1 cellular context compared by ENCODE assay signal in the genomic region with DNA sequence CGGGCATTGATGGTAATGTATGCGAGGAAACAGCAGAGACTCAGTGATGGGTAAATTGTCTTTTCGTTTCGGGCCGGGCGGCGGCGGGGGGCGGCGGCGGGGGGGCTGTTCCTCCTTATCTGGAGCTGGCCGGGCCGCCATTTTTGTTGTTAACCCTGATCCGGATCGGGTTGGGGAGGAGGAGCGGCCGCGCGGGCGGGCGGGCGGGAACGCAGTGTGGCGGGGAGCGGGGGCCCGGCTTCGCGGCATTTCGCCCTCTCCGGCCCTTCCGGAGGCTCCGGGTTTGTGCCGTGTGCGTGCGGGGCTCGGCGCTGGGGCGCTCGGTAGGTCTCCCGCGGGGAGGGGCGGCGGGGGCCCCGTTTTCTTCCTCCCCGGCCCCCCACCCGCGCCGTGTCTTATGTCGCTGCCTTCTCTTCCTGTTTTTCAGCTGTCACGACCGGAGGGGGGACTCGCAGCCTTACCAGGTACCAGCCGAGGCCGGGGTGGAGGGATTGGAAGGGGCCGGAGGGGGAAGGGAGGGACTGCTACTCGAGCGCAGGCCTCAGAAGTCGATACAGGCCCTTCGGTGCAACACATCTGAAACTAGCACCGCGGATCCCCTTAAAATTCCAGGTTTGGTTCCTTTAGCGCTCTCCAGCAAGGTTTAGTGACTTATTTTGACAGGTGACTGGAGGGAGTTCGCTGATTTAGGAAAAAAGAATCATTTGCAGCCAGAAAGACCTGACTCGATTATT.
TF ChIP-seq lines count a peak whose summit lies in the region.

No MANE protein-coding gene starts in this region.

TF ChIP-seq in K562, 482 proteins besides CTCF, POLR2A, EP300 and RAD21 (continued from another document):
- no peak for TF ChIP-seq U2AF2 (optimal IDR thresholded peaks at IDR 0.05; ENCODE audit: low read depth, low read length)
- TF ChIP-seq CBFB (CRISPR knock-in tag; IDR thresholded peaks at IDR 0.05) = no peak
- no peak for TF ChIP-seq TFAM (CRISPR knock-in tag; conservative IDR thresholded peaks at IDR 0.05)
- no peak for TF ChIP-seq TEAD2 (tag; IDR thresholded peaks at IDR 0.05)
- no peak for TF ChIP-seq MAX (CRISPR knock-in tag; IDR thresholded peaks at IDR 0.05)
- TF ChIP-seq FOXP1 (CRISPR knock-in tag; IDR thresholded peaks at IDR 0.05) = peak; percentile 23; the same call in 1 of the 2 replicates
- peak; percentile 71 for TF ChIP-seq POLR2G (IDR thresholded peaks at IDR 0.05; ENCODE audit: low read depth, low read length)
- peak; percentile 35; the same call in 1 of the 2 replicates for TF ChIP-seq CEBPG (CRISPR knock-in tag; IDR thresholded peaks at IDR 0.05)
- no peak for TF ChIP-seq CEBPG (tag; conservative IDR thresholded peaks at IDR 0.05 in 1 of 2, IDR thresholded peaks at IDR 0.05 in 1 of 2)
- TF ChIP-seq MAZ (CRISPR knock-in tag; conservative IDR thresholded peaks at IDR 0.05 in 1 of 2, IDR thresholded peaks at IDR 0.05 in 1 of 2) = peak; percentile 54 to 68; a peak in 3 of 4 replicates
- TF ChIP-seq POLR2AphosphoS5 (IDR thresholded peaks at IDR 0.05; ENCODE audit: control insufficient read depth, insufficient read depth, low read depth, low read length) = peak; percentile 17; the same call in 1 of the 2 replicates
- TF ChIP-seq TGIF2 (CRISPR knock-in tag; IDR thresholded peaks at IDR 0.05) = 0 out of 2 replicates have a peak, but pooled peaks have one; percentile 36
- TF ChIP-seq ETV5 (CRISPR knock-in tag; IDR thresholded peaks at IDR 0.05; ENCODE audit: low read depth) = peak; percentile 37; the same call in 1 of the 2 replicates
- 0 out of 2 replicates have a peak, but pooled peaks have one; percentile 31 for TF ChIP-seq ZNF12 (CRISPR knock-in tag; IDR thresholded peaks at IDR 0.05)
- no peak for TF ChIP-seq NCOA4 (IDR thresholded peaks at IDR 0.05; ENCODE audit: partially characterized antibody)
- TF ChIP-seq KDM4B (IDR thresholded peaks at IDR 0.05; ENCODE audit: borderline replicate concordance in 2 of 2, low read depth in 1 of 2) = peak in 1 of 2 experiments; percentile 74; a peak in 1 of 4 replicates
- TF ChIP-seq NR3C1 (CRISPR knock-in tag; IDR thresholded peaks at IDR 0.05) = peak; percentile 40; the same call in 1 of the 2 replicates
- TF ChIP-seq HMG20B (CRISPR knock-in tag; IDR thresholded peaks at IDR 0.05) = no peak
- TF ChIP-seq GABPA (tag; conservative IDR thresholded peaks at IDR 0.05; ENCODE audit: low read depth) = no peak
- 0 out of 2 replicates have a peak, but pooled peaks have one; percentile 29 for TF ChIP-seq HCFC1 (IDR thresholded peaks at IDR 0.05; ENCODE audit: low read depth, low read length)
- peak; percentile 59; the same call in 1 of the 2 replicates for TF ChIP-seq AFF4 (CRISPR knock-in tag; IDR thresholded peaks at IDR 0.05)
- TF ChIP-seq CHD1 (IDR thresholded peaks at IDR 0.05; ENCODE audit: low read length) = peak; percentile 39
- TF ChIP-seq ETS2 (tag; IDR thresholded peaks at IDR 0.05; ENCODE audit: borderline replicate concordance, poor library complexity, severe bottlenecking) = no peak
- peak; percentile 36; the same call in 1 of the 2 replicates for TF ChIP-seq ZNF263 (CRISPR knock-in tag; IDR thresholded peaks at IDR 0.05; ENCODE audit: borderline replicate concordance)
- TF ChIP-seq HEY1 (CRISPR knock-in tag; IDR thresholded peaks at IDR 0.05; ENCODE audit: borderline replicate concordance) = no peak
- TF ChIP-seq NFRKB (IDR thresholded peaks at IDR 0.05; ENCODE audit: low read depth) = peak; percentile 87
